29 cellular contexts compared by ENCODE assay signal in the genomic region with DNA sequence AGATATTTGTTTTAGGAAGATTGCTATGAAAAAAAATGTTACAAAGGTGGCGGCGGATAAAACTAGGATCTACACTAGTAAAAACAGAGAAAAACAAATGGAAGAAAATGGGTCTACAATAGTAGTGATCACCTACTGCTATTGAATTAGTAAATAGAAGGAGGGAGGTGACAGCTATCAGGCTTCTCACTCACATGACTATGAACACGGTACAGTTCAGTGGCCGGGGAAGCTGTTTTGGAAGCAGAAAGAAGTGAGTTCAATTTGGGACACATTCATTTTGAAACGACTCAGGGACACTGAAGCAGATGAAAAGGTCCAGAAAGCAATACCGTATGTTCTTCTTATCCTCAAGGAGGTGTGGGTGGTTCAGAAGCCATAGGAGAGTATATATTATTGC.
"Had no signal": no experiment of that assay in that cellular context is flagged by ENCODE, and none has a peak within 500 bp of the region (broad histone marks: within the 10 kb centered on the region; RNA-seq: fewer than 3 reads in every experiment).

No MANE protein-coding gene starts in this region.

- DNase-seq: activated B cell treated with CpG ODN at 0.5 μM for 24 hours; activated CD4-positive, alpha-beta T cell treated with anti-CD3 and anti-CD28 coated beads for 48 hours; activated CD4-positive, alpha-beta T cell treated with anti-CD3 and anti-CD28 coated beads, Interleukin-2, amount 50 U/mL, for 1 hour; activated CD4-positive, alpha-beta T cell treated with anti-CD3 and anti-CD28 coated beads, Interleukin-2, amount 50 U/mL, for 48 hours; activated CD8-positive, alpha-beta memory T cell treated with anti-CD3 and anti-CD28 coated beads for 24 hours; activated CD8-positive, alpha-beta T cell treated with anti-CD3 and anti-CD28 coated beads for 36 hours; activated effector memory CD4-positive, alpha-beta T cell treated with Interleukin-2 at 50 U/mL for 16 hours; activated naive CD4-positive, alpha-beta T cell; activated naive CD4-positive, alpha-beta T cell treated with anti-CD3 and anti-CD28 coated beads, Interleukin-2, amount 10 ng/mL, durations not matched to agents 7 days and 5 days; activated naive CD8-positive, alpha-beta T cell treated with anti-CD3 and anti-CD28 coated beads, Interleukin-2, amount 10 ng/mL, durations not matched to agents 7 days and 5 days; activated T-cell treated with anti-CD3 and anti-CD28 coated beads, Interleukin-2, amount 50 U/mL, for 4 hours; dorsolateral prefrontal cortex; effector memory CD4-positive, alpha-beta T cell; erythroblast; foreskin keratinocyte; gastrocnemius medialis; glutamatergic neuron; T-helper 1 cell; T-helper 17 cell; T1000; WERI-Rb-1 had no signal

- ATAC-seq: activated CD4-positive, CD25-positive, alpha-beta regulatory T cell treated with anti-CD3 and anti-CD28 coated beads, Interleukin-2, amount 50 U/mL, for 24 hours; activated CD8-positive, alpha-beta T cell treated with anti-CD3 and anti-CD28 coated beads for 36 hours; activated naive CD4-positive, alpha-beta T cell treated with anti-CD3 and anti-CD28 coated beads, Interleukin-2, amount 50 U/mL, for 72 hours; activated T-cell treated with anti-CD3 and anti-CD28 coated beads, Interleukin-2, amount 50 U/mL, for 4 hours; activated T-helper 17 cell treated with anti-CD3 and anti-CD28 coated beads, Interleukin-2, amount 50 U/mL, for 72 hours; foreskin keratinocyte; gastrocnemius medialis; T-helper 17 cell had no signal

- H3K4me1 ChIP-seq: breast epithelium, foreskin keratinocyte had no signal

- H3K27ac ChIP-seq: ascending aorta, breast epithelium, cardiac muscle cell, coronary artery, dorsolateral prefrontal cortex, esophagus muscularis mucosa, foreskin keratinocyte, gastrocnemius medialis, WERI-Rb-1 had no signal

- H3K27me3 ChIP-seq: ascending aorta, breast epithelium, cardiac muscle cell, dorsolateral prefrontal cortex, esophagus muscularis mucosa, foreskin keratinocyte, gastrocnemius medialis had no signal

- H3K9me3 ChIP-seq: ascending aorta, breast epithelium, esophagus muscularis mucosa, gastrocnemius medialis had no signal

- H3K4me3 ChIP-seq: ascending aorta, breast epithelium, cardiac muscle cell, coronary artery, dorsolateral prefrontal cortex, esophagus muscularis mucosa, gastrocnemius medialis had no signal

- H3K36me3 ChIP-seq: ascending aorta, breast epithelium, cardiac muscle cell, esophagus muscularis mucosa, gastrocnemius medialis, WERI-Rb-1 had no signal
